Comparison of ENCODE assay signal across 8 cellular contexts in the genomic region with DNA sequence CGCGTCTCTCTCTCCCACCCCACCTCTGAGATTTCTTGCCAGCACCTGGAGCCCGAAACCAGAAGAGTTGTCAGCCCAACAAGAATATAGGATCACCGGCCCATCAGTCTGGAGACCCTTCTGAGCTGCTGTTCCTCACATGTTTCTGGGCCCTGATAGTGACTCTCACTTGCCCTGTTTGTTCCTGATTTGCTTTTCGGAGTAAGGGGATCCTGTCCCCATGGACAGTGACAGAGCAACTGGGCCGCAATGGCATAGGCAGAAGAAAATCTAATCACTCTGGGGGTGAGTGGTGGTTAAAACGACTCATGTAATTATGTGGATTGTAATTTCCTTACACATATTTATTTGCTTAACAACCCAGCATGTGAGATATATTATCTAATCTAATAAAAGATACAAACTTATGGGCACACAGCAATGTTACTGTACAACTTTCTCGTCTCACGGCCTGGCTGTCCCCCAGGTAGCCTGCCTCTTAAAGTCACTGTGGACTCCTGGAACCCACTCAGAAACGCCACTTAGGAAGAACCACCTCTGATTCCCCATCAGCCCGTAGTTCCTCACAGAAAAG. TPM values are rescaled to one million over a fixed set of nuclear protein-coding genes. Genes with fewer than 3 reads are reported as not detected.
A peak's percentile ranks its signal among the peaks of the same experiment; 100 is the strongest.
DNase-seq lines count a peak whose midpoint lies in the region; ATAC-seq and TF ChIP-seq lines count a peak whose summit lies in the region.

No MANE protein-coding gene starts in this region.

- H3K27me3 ChIP-seq in DOHH2 (ENCODE audit: control insufficient read depth, low read length) = peaks cover 54% of the 10 kb centered on the region
- H3K27me3 ChIP-seq in PC-9 (ENCODE audit: insufficient read depth, low read depth) = peaks cover 11% of the 10 kb centered on the region; the same call in 1 of the 2 replicates
- H3K27me3 ChIP-seq in esophagus squamous epithelium = peaks cover 0 to 47% (median 0%) of the 10 kb centered on the region in 4 donors
- no peaks in the 10 kb centered on the region for H3K27me3 ChIP-seq in psoas muscle (ENCODE audit: insufficient read depth in 3 of 3, low read length in 2 of 3)

- H3K27ac ChIP-seq in DOHH2 (ENCODE audit: low read depth, low read length) (no peak overlapping the region), PC-9 (no peak overlapping the region), esophagus squamous epithelium (peak overlapping the region; percentile 14 to 83 (median 72)), psoas muscle (peak overlapping the region; percentile 72)

- H4K20me1 ChIP-seq in DOHH2 (ENCODE audit: control insufficient read depth, insufficient read depth, low read depth, low read length) = no peaks in the 10 kb centered on the region
- no peaks in the 10 kb centered on the region; the same call in 1 of the 2 replicates for H4K20me1 ChIP-seq in PC-9 (ENCODE audit: insufficient read depth)

- no TSS peak for BruUV-seq in PC-9 (replicated peaks; lab: Mats Ljungman, UMichigan)

- H3K9me2 ChIP-seq in DOHH2 (replicated peaks; ENCODE audit: control insufficient read depth, low read length) (no peaks in the 10 kb centered on the region), PC-9 (ENCODE audit: insufficient read depth) (no peaks in the 10 kb centered on the region)

- intact Hi-C loops in PC-9 (cut with micrococcal nuclease; ENCODE audit: unreplicated experiment) = no loop called here
- intact Hi-C loops in esophagus squamous epithelium (cut with DNase I) = no loop called here
- intact Hi-C loops in psoas muscle (cut with DNase I) = no loop called here

- WGBS in esophagus squamous epithelium, 2 donors = 73% methylated on average over 6 to 8 of the region's 11 CpGs
- WGBS in psoas muscle, 3 donors = 41 to 61% (median 45%) methylated on average over 11 of the region's 11 CpGs

- H3K4me1 ChIP-seq in DOHH2 (ENCODE audit: control insufficient read depth, low read length) = no peaks in the 10 kb centered on the region; the same call in 1 of the 2 replicates
- peaks cover 4% of the 10 kb centered on the region; the same call in 1 of the 2 replicates for H3K4me1 ChIP-seq in PC-9 (replicated peaks; ENCODE audit: insufficient read depth)
- H3K4me1 ChIP-seq in esophagus squamous epithelium = peaks cover 0 to 37% (median 0%) of the 10 kb centered on the region in 3 donors
- peaks cover 12% of the 10 kb centered on the region for H3K4me1 ChIP-seq in psoas muscle

- H3F3A ChIP-seq in DOHH2 (ENCODE audit: control insufficient read depth, insufficient read depth) = no peaks in the 10 kb centered on the region
- H3F3A ChIP-seq in PC-9 (ENCODE audit: insufficient read depth, low read depth) = 0 out of 2 replicates have a peak, but pooled peaks cover 6% of the 10 kb centered on the region

- POLR2A ChIA-PET in PC-9 (lab: Charles Lee; ENCODE audit: unreplicated experiment) = no interaction called here

- H3K36me3 ChIP-seq in DOHH2 (ENCODE audit: control insufficient read depth, low read length) = no peaks in the 10 kb centered on the region
- H3K36me3 ChIP-seq in PC-9 (ENCODE audit: low read depth) = no peaks in the 10 kb centered on the region
- H3K36me3 ChIP-seq in esophagus squamous epithelium = no peaks in the 10 kb centered on the region
- no peaks in the 10 kb centered on the region for H3K36me3 ChIP-seq in psoas muscle (ENCODE audit: insufficient read depth in 1 of 2, low read depth in 1 of 2)

- H3K4me2 ChIP-seq in DOHH2 (ENCODE audit: low read length) (no peak overlapping the region), PC-9 (peak overlapping the region; percentile 94)

- ATAC-seq in psoas muscle (peak in 2 of 4 donors; percentile 8), GM18868 (IDR thresholded peaks at IDR 0.05; ENCODE audit: unreplicated experiment) (no peak), HG02970 (IDR thresholded peaks at IDR 0.05; ENCODE audit: low FRiP score, unreplicated experiment) (no peak)

- H2AFZ ChIP-seq in PC-9 = peak overlapping the region; percentile 72

- CTCF ChIA-PET in PC-9 (lab: Charles Lee) = no interaction called here

- TF ChIP-seq CTCF in DOHH2 (IDR thresholded peaks at IDR 0.05; ENCODE audit: low read depth, low read length, poor library complexity, severe bottlenecking) (no peak), PC-9 (conservative IDR thresholded peaks at IDR 0.05) (no peak), esophagus squamous epithelium (IDR thresholded peaks at IDR 0.05) (no peak), psoas muscle (IDR thresholded peaks at IDR 0.05) (no peak)

- H3K4me3 ChIP-seq in DOHH2 (ENCODE audit: low read length) (0 out of 2 replicates have a peak overlapping the region, but pooled peaks have one; percentile 13), PC-9 (peak overlapping the region; percentile 41; the same call in 1 of the 2 replicates), esophagus squamous epithelium (peak overlapping the region; percentile 45 to 77 (median 61)), psoas muscle (peak overlapping the region; percentile 84)

- H3K79me2 ChIP-seq in DOHH2 (ENCODE audit: control insufficient read depth, low read length) (no peaks in the 10 kb centered on the region), PC-9 (ENCODE audit: low read depth) (no peaks in the 10 kb centered on the region)

- DNase-seq in PC-9 = no peak
- DNase-seq in esophagus squamous epithelium (lab: John Stamatoyannopoulos, UW) = no peak
- DNase-seq in psoas muscle = no peak
- DNase-seq in HK-2 (ENCODE audit: unreplicated experiment) = no peak
- DNase-seq in GM19238 (ENCODE audit: insufficient read length, low spot score) = no peak

- TF ChIP-seq POLR2A in esophagus squamous epithelium (IDR thresholded peaks at IDR 0.05) = no peak

- no peaks in the 10 kb centered on the region for H3K9me3 ChIP-seq in DOHH2 (ENCODE audit: control insufficient read depth, insufficient read depth, low read length)
- H3K9me3 ChIP-seq in PC-9 (ENCODE audit: insufficient read depth, low read depth) = no peaks in the 10 kb centered on the region
- H3K9me3 ChIP-seq in esophagus squamous epithelium = no peaks in the 10 kb centered on the region
- H3K9me3 ChIP-seq in psoas muscle = no peaks in the 10 kb centered on the region

RNA-seq across cellular contexts. Expression of gene SMAD9, which starts 0.7 kb away (rescaled TPM):
- total RNA-seq in PC-9 (2021) (0.94 and 1.4 TPM in 2 replicates), esophagus squamous epithelium (1 to 10 TPM in 3 of 4 donors, under 1 TPM in 1; 0.88 to 7.8 (median 2.9) TPM), psoas muscle (10 to 100 TPM in 2 of 4 donors, 1 to 10 TPM in 2; 1.3 to 33.5 (median 14.8) TPM)
- polyA plus RNA-seq in psoas muscle = 1 to 10 TPM in 2 of 3 donors, under 1 TPM in 1; 0.51 to 1.2 (median 1.0) TPM

Comparison
In these comparisons a context has a peak if more than half of its experiments do, and no peak if none do; other contexts are left out.
1. H3K27ac ChIP-seq: peak in esophagus squamous epithelium (4 of 4) and psoas muscle (single experiment); none in DOHH2 (single experiment) and PC-9 (single experiment).
2. H3K4me3 ChIP-seq: peak in every context shown above with its lines; median percentile 84 in psoas muscle; 61 in esophagus squamous epithelium; 41 in PC-9; 13 in DOHH2.